In the genomic region with DNA sequence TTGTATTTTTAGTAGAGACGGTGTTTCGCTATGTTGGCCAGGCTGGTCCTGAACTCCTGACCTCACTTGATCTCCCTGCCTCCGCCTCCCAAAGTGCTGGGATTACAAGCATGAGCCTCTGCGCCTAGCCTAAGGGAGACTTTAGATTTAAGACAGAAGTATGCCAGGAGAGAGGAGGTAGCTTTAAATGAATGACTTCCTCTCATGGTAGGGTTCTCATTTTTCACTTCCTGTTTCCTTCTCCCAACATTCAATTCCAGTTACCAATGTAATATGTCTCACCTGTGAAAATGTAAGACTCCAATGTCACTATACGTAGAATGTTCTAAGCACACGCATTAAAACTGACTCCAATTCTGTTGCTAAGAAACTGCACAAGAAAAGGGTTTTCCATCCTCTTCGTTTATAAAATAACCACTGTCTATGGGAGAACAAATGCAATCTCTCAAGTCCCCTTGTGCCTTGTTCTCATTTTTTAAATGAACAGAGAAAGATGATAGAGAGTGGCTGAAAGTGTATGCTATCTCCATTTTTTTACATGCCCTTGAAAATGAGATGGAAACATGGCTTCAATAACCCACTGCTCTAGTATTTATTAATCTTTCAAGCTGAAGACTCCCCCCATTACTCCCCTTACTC, we compare ENCODE assay signal across 14 cellular contexts.
DNase-seq lines count a peak whose midpoint lies in the region; ATAC-seq and TF ChIP-seq lines count a peak whose summit lies in the region.
"Had no signal": no experiment of that assay in that cellular context is flagged by ENCODE, and none has a peak within 500 bp of the region (broad histone marks: within the 10 kb centered on the region; RNA-seq: fewer than 3 reads in every experiment).

No MANE protein-coding gene starts in this region.

- H3K27ac ChIP-seq in iPS-18a (ENCODE audit: low read length), result peak overlapping the region; percentile 30
- peak overlapping the region; percentile 80 to 95 for H3K27ac ChIP-seq in uterus
- H3K27ac ChIP-seq: lower lobe of right lung had no signal

- H3K9me3 Mint-ChIP-seq in T-helper 1 cell treated with Interleukin-12 subunit alpha and Interleukin-12 subunit beta and Interleukin-4 antibody, amounts not matched to agents 30 μg/mL and 1 μg/mL, for 36 hours, result no peaks in the 10 kb centered on the region
- H3K9me3 Mint-ChIP-seq: activated T-cell treated with anti-CD3 and anti-CD28 coated beads, Interleukin-2, amount 50 U/mL, for 24 hours had no signal

- no peak for TF ChIP-seq CTCF in uterus (IDR thresholded peaks at IDR 0.05)

- TF ChIP-seq POLR2A in uterus (IDR thresholded peaks at IDR 0.05), result no peak

- no peaks in the 10 kb centered on the region for H3K9me3 ChIP-seq in iPS-18a (ENCODE audit: control insufficient read depth, low read depth, low read length)
- no peaks in the 10 kb centered on the region for H3K9me3 ChIP-seq in uterus
- H3K9me3 ChIP-seq: lower lobe of right lung had no signal

- ATAC-seq in HG02870 (IDR thresholded peaks at IDR 0.05; ENCODE audit: unreplicated experiment), result no peak
- ATAC-seq in GM21786 (IDR thresholded peaks at IDR 0.05; ENCODE audit: unreplicated experiment), result no peak
- ATAC-seq: lower lobe of right lung had no signal

- no peak overlapping the region for H3K4me3 Mint-ChIP-seq in T-helper 1 cell treated with Interleukin-12 subunit alpha and Interleukin-12 subunit beta and Interleukin-4 antibody, amounts not matched to agents 30 μg/mL and 1 μg/mL, for 36 hours
- H3K4me3 Mint-ChIP-seq: activated T-cell treated with anti-CD3 and anti-CD28 coated beads, Interleukin-2, amount 50 U/mL, for 24 hours had no signal

- H3K27me3 ChIP-seq in iPS-18a (ENCODE audit: control insufficient read depth, insufficient read depth, low read length) (no peaks in the 10 kb centered on the region), uterus (no peaks in the 10 kb centered on the region)

- peaks cover 10% of the 10 kb centered on the region for H3K36me3 Mint-ChIP-seq in T-helper 1 cell treated with Interleukin-12 subunit alpha and Interleukin-12 subunit beta and Interleukin-4 antibody, amounts not matched to agents 30 μg/mL and 1 μg/mL, for 36 hours (ENCODE audit: low read depth)

- H3K27ac Mint-ChIP-seq in T-helper 1 cell treated with Interleukin-12 subunit alpha and Interleukin-12 subunit beta and Interleukin-4 antibody, amounts not matched to agents 30 μg/mL and 1 μg/mL, for 36 hours, result peak overlapping the region; percentile 5
- H3K27ac Mint-ChIP-seq: activated T-cell treated with anti-CD3 and anti-CD28 coated beads, Interleukin-2, amount 50 U/mL, for 24 hours had no signal

- H3K4me3 ChIP-seq in iPS-18a (ENCODE audit: low read length) (no peak overlapping the region), uterus (no peak overlapping the region)
- H3K4me3 ChIP-seq: lower lobe of right lung had no signal

- peaks cover 52% of the 10 kb centered on the region for H3K4me1 ChIP-seq in iPS-18a (ENCODE audit: control insufficient read depth, low read depth, low read length)
- peaks cover 0 to 31% of the 10 kb centered on the region in 2 donors for H3K4me1 ChIP-seq in uterus

- intact Hi-C loops in uterus (cut with DNase I; ENCODE audit: low total_unique reads), result no loop called here

- no peaks in the 10 kb centered on the region for H3K27me3 Mint-ChIP-seq in T-helper 1 cell treated with Interleukin-12 subunit alpha and Interleukin-12 subunit beta and Interleukin-4 antibody, amounts not matched to agents 30 μg/mL and 1 μg/mL, for 36 hours (ENCODE audit: low read depth)
- H3K27me3 Mint-ChIP-seq: activated T-cell treated with anti-CD3 and anti-CD28 coated beads, Interleukin-2, amount 50 U/mL, for 24 hours had no signal

- H3K9ac ChIP-seq in iPS-18a (ENCODE audit: low read length), result no peak overlapping the region

- DNase-seq in T-helper 1 cell, result no peak
- DNase-seq in OCI-M1 (lab: John Stamatoyannopoulos, UW), result peak; percentile 22
- no peak for DNase-seq in uterus
- no peak for DNase-seq in pons (ENCODE audit: low spot score)
- DNase-seq: activated CD4-positive, alpha-beta T cell treated with anti-CD3 and anti-CD28 coated beads for 48 hours; activated T-cell treated with anti-CD3 and anti-CD28 coated beads, Interleukin-2, amount 50 U/mL, for 24 hours; cortex of kidney; lower lobe of right lung; NCI-H1930; SW 1271 had no signal

- H3K36me3 ChIP-seq in iPS-18a (ENCODE audit: control insufficient read depth, low read depth, low read length) (no peaks in the 10 kb centered on the region), uterus (no peaks in the 10 kb centered on the region)
- H3K36me3 ChIP-seq: lower lobe of right lung had no signal

- peaks cover 19% of the 10 kb centered on the region for H3K4me1 Mint-ChIP-seq in T-helper 1 cell treated with Interleukin-12 subunit alpha and Interleukin-12 subunit beta and Interleukin-4 antibody, amounts not matched to agents 30 μg/mL and 1 μg/mL, for 36 hours (ENCODE audit: low read depth)
